6 cellular contexts compared by ENCODE assay signal in genomic region chr14:25945746-25946145, GRCh38.
"Had no signal": no experiment of that assay in that cellular context is flagged by ENCODE, and none has a peak within 500 bp of the region (broad histone marks: within the 10 kb centered on the region; RNA-seq: fewer than 3 reads in every experiment).

No MANE protein-coding gene starts in this region.

- H3K4me3 ChIP-seq: GM23338 had no signal

- ATAC-seq: GM23338, HepG2 had no signal

- H3K27ac ChIP-seq: HL-60 had no signal

- H3K4me2 ChIP-seq: GM23338 had no signal

- DNase-seq: H9, HCEC 1CT, KBM-7 had no signal

- H2AFZ ChIP-seq: GM23338 had no signal
